25 cellular contexts compared by ENCODE assay signal in genomic region chr3:146387566-146387965, GRCh38.
"Had no signal": no experiment of that assay in that cellular context is flagged by ENCODE, and none has a peak within 500 bp of the region (broad histone marks: within the 10 kb centered on the region; RNA-seq: fewer than 3 reads in every experiment).

No MANE protein-coding gene starts in this region.

- H3K36me3 Mint-ChIP-seq: activated CD4-positive, alpha-beta memory T cell treated with anti-CD3 and anti-CD28 coated beads for 36 hours; activated naive CD4-positive, alpha-beta T cell treated with anti-CD3 and anti-CD28 coated beads, Interleukin-2, amount 10 ng/mL, durations not matched to agents 7 days and 5 days; activated naive CD8-positive, alpha-beta T cell treated with anti-CD3 and anti-CD28 coated beads for 36 hours had no signal

- H3K4me1 Mint-ChIP-seq: activated B cell treated with CpG ODN at 0.5 μM for 24 hours; activated CD4-positive, alpha-beta T cell treated with anti-CD3 and anti-CD28 coated beads, Interleukin-2, amount 10 ng/mL, durations not matched to agents 7 days and 5 days; activated naive CD4-positive, alpha-beta T cell treated with anti-CD3 and anti-CD28 coated beads, Interleukin-2, amount 10 ng/mL, durations not matched to agents 7 days and 5 days; activated naive CD8-positive, alpha-beta T cell treated with anti-CD3 and anti-CD28 coated beads for 36 hours; activated T-helper 17 cell treated with anti-CD3 and anti-CD28 coated beads, Interleukin-2, amount 50 U/mL, for 72 hours; T-helper 17 cell had no signal

- FAIRE-seq: K562 had no signal

- H3K27ac ChIP-seq: brain microvascular endothelial cell had no signal

- H3K27me3 ChIP-seq: brain microvascular endothelial cell had no signal

- H3K4me3 ChIP-seq: K562 had no signal

- H3K4me3 Mint-ChIP-seq: activated B cell treated with CpG ODN at 0.5 μM for 24 hours; activated CD4-positive, alpha-beta memory T cell treated with anti-CD3 and anti-CD28 coated beads for 36 hours; activated CD4-positive, alpha-beta T cell treated with anti-CD3 and anti-CD28 coated beads, Interleukin-2, amount 10 ng/mL, durations not matched to agents 7 days and 5 days; activated naive CD4-positive, alpha-beta T cell treated with anti-CD3 and anti-CD28 coated beads, Interleukin-2, amount 10 ng/mL, durations not matched to agents 7 days and 5 days; activated naive CD8-positive, alpha-beta T cell treated with anti-CD3 and anti-CD28 coated beads for 36 hours; activated T-helper 17 cell treated with anti-CD3 and anti-CD28 coated beads, Interleukin-2, amount 50 U/mL, for 72 hours; T-helper 17 cell had no signal

- H3K36me3 ChIP-seq: brain microvascular endothelial cell had no signal

- H3K9me3 Mint-ChIP-seq: activated B cell treated with CpG ODN at 0.5 μM for 24 hours; activated CD4-positive, alpha-beta memory T cell treated with anti-CD3 and anti-CD28 coated beads for 36 hours; activated CD4-positive, alpha-beta T cell treated with anti-CD3 and anti-CD28 coated beads, Interleukin-2, amount 10 ng/mL, durations not matched to agents 7 days and 5 days; activated naive CD4-positive, alpha-beta T cell treated with anti-CD3 and anti-CD28 coated beads, Interleukin-2, amount 10 ng/mL, durations not matched to agents 7 days and 5 days; activated naive CD8-positive, alpha-beta T cell treated with anti-CD3 and anti-CD28 coated beads for 36 hours; activated T-helper 17 cell treated with anti-CD3 and anti-CD28 coated beads, Interleukin-2, amount 50 U/mL, for 72 hours had no signal

- H3K27me3 Mint-ChIP-seq: activated CD4-positive, alpha-beta memory T cell treated with anti-CD3 and anti-CD28 coated beads for 36 hours; activated naive CD4-positive, alpha-beta T cell treated with anti-CD3 and anti-CD28 coated beads, Interleukin-2, amount 10 ng/mL, durations not matched to agents 7 days and 5 days had no signal

- H3K27ac Mint-ChIP-seq: activated B cell treated with CpG ODN at 0.5 μM for 24 hours; activated CD4-positive, alpha-beta memory T cell treated with anti-CD3 and anti-CD28 coated beads for 36 hours; activated CD4-positive, alpha-beta T cell treated with anti-CD3 and anti-CD28 coated beads, Interleukin-2, amount 10 ng/mL, durations not matched to agents 7 days and 5 days; activated naive CD4-positive, alpha-beta T cell treated with anti-CD3 and anti-CD28 coated beads, Interleukin-2, amount 10 ng/mL, durations not matched to agents 7 days and 5 days; activated naive CD8-positive, alpha-beta T cell treated with anti-CD3 and anti-CD28 coated beads for 36 hours; activated T-helper 17 cell treated with anti-CD3 and anti-CD28 coated beads, Interleukin-2, amount 50 U/mL, for 72 hours; T-helper 17 cell had no signal

- DNase-seq: activated B cell treated with CpG ODN at 0.5 μM for 24 hours; activated CD4-positive, alpha-beta memory T cell treated with anti-CD3 and anti-CD28 coated beads for 36 hours; activated CD4-positive, alpha-beta T cell treated with anti-CD3 and anti-CD28 coated beads for 1 hour; activated CD4-positive, alpha-beta T cell treated with anti-CD3 and anti-CD28 coated beads, Interleukin-2, amount 10 ng/mL, durations not matched to agents 7 days and 5 days; activated CD8-positive, alpha-beta memory T cell treated with anti-CD3 and anti-CD28 coated beads for 24 hours; activated gamma-delta T cell; activated naive CD4-positive, alpha-beta T cell treated with anti-CD3 and anti-CD28 coated beads, Interleukin-2, amount 10 ng/mL, durations not matched to agents 7 days and 5 days; activated naive CD8-positive, alpha-beta T cell treated with anti-CD3 and anti-CD28 coated beads for 36 hours; activated T-cell treated with anti-CD3 and anti-CD28 coated beads, Interleukin-2, amount 50 U/mL, for 48 hours; brain microvascular endothelial cell; caudate nucleus; Karpas-422; MM.1S; NCI-H1105; NCI-H1436; NCI-H1694 treated with DMSO at 0.1 percent for 48 hours; NCI-H2029 treated with DMSO at 0.1 percent for 48 hours; NCI-H510A treated with DMSO at 0.1 percent for 48 hours; NCI-H69; PC-3; SHP77 treated with DMSO at 0.1 percent for 48 hours; T-helper 17 cell; T-helper 9 cell had no signal
